ENCODE assay signal across 8 cellular contexts in genomic region chr10:17029581-17030271, GRCh38.
DNase-seq lines count a peak whose midpoint lies in the region; ATAC-seq, FAIRE-seq and TF ChIP-seq lines count a peak whose summit lies in the region.

No MANE protein-coding gene starts in this region.

- WGBS in lung, 2 donors, result 36 to 40% methylated on average over 9 of the region's 9 CpGs

- POLR2A ChIA-PET in AG04449 (lab: Yijun Ruan, JAX), result interaction anchor here (0.6 to 1.5 kb wide), 3 partner anchors 160 to 205 kb away, joined by 3 to 5 read pairs (median 3); no protein-coding TSS in a partner anchor

- CTCF ChIA-PET in AG04449 (lab: Yijun Ruan, JAX), result no interaction called here

- H3K36me3 ChIP-seq in lung (ENCODE audit: control insufficient read depth in 2 of 2, insufficient read depth in 2 of 2, low read length in 2 of 2), result no peaks in the 10 kb centered on the region

- peaks cover 0 to 19% of the 10 kb centered on the region in 2 donors for H3K4me1 ChIP-seq in lung (ENCODE audit: control insufficient read depth in 2 of 2, insufficient read depth in 2 of 2, low read length in 2 of 2)

- H3K4me3 ChIP-seq in AG04449 (ENCODE audit: low read depth, low read length), result peak overlapping the region; percentile 30; the same call in 1 of the 2 replicates
- no peak overlapping the region for H3K4me3 ChIP-seq in lung

- TF ChIP-seq CTCF in AG04449 (IDR thresholded peaks at IDR 0.05; ENCODE audit: insufficient read depth, low read length, missing control alignments) (no peak), lung (IDR thresholded peaks at IDR 0.05; ENCODE audit: control extremely low read depth, extremely low read depth) (no peak), D721Med (IDR thresholded peaks at IDR 0.05; ENCODE audit: insufficient read depth, missing control alignments) (no peak)

- DNase-seq in AG04449 (ENCODE audit: low read depth, low spot score) (no peak), HT1080 (ENCODE audit: low read depth) (peak; percentile 89), caudate nucleus (lab: John Stamatoyannopoulos, UW) (peak in 40 of 61 donors; percentile 3 to 87 (median 35)), lung (ENCODE audit: low spot score) (peak; percentile 62), D721Med (ENCODE audit: insufficient read length, low spot score) (no peak)
- DNase-seq in activated CD4-positive, alpha-beta T cell treated with anti-CD3 and anti-CD28 coated beads for 1 hour, result peak; percentile 68
- DNase-seq in stimulated activated CD4-positive, alpha-beta T cell treated with anti-CD3 and anti-CD28 coated beads, TNF-alpha, amount 100 ng/mL, for 24 hours (ENCODE audit: low read depth in 3 of 3), result peak; percentile 62 to 86 (median 83)

- FAIRE-seq in D721Med (lab: Jason Lieb, UNC), result no peak

- H3K27ac ChIP-seq in caudate nucleus (ENCODE audit: low read depth, low read length) (no peak overlapping the region), lung (ENCODE audit: low read depth in 1 of 2, low read length in 1 of 2) (peak overlapping the region; percentile 30 to 86)

- ATAC-seq in lung (ENCODE audit: insufficient read depth, low FRiP score), result peak; percentile 59
- no peak for ATAC-seq in HG03457 (IDR thresholded peaks at IDR 0.05; ENCODE audit: unreplicated experiment)

- no peaks in the 10 kb centered on the region for H3K9me3 ChIP-seq in lung (ENCODE audit: control insufficient read depth in 2 of 2, insufficient read depth in 1 of 2, low read length in 1 of 2)

- H3K27me3 ChIP-seq in lung (ENCODE audit: control insufficient read depth, insufficient read depth), result no peaks in the 10 kb centered on the region

Comparison
In these comparisons a context has a peak if more than half of its experiments do, and no peak if none do; other contexts are left out.
1. DNase-seq: peak in HT1080 (single experiment), activated CD4-positive, alpha-beta T cell treated with anti-CD3 and anti-CD28 coated beads for 1 hour (single experiment), caudate nucleus (40 of 61), lung (single experiment) and stimulated activated CD4-positive, alpha-beta T cell treated with anti-CD3 and anti-CD28 coated beads, TNF-alpha, amount 100 ng/mL, for 24 hours (3 of 3); none in AG04449 (single experiment) and D721Med (single experiment).